Comparison of ENCODE assay signal across 15 cellular contexts in the genomic region with DNA sequence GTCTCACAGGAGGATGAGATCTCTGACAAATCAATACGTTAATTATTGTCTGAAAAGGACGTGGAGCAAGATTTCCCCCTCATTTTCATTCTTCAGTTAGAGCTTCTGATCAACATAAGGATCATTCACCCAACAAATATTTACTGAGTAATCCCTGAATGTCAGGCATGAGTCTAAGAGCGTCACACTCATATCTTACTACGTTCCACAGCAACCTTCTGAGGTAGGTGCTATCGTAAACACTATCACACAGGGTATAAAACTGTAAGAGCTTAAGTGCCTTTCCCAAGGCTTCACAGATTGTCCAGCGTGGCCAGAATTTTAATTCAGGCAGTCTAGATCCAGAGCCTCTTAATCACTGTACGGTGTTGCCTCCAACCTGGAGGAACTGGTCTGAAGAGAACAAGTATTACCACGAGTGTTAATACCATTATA. TPM values are rescaled to one million over a fixed set of nuclear protein-coding genes. Genes with fewer than 3 reads are reported as not detected.
DNase-seq lines count a peak whose midpoint lies in the region; ATAC-seq, FAIRE-seq and TF ChIP-seq lines count a peak whose summit lies in the region.
"Had no signal": no experiment of that assay in that cellular context is flagged by ENCODE, and none has a peak within 500 bp of the region (broad histone marks: within the 10 kb centered on the region; RNA-seq: fewer than 3 reads in every experiment).

No MANE protein-coding gene starts in this region.

- peak overlapping the region; percentile 100 for H3K27ac Mint-ChIP-seq in astrocyte (ENCODE audit: unreplicated experiment)
- H3K27ac Mint-ChIP-seq in natural killer cell treated with Interleukin-12 subunit alpha and Interleukin-12 subunit beta and Interleukin-15 and Interleukin-18, amount 100 ng/mL, for 72 hours = no peak overlapping the region
- H3K27ac Mint-ChIP-seq: activated naive CD4-positive, alpha-beta T cell treated with anti-CD3 and anti-CD28 coated beads, Interleukin-2, amount 50 U/mL, for 24 hours had no signal

- H4K20me1 ChIP-seq in astrocyte (ENCODE audit: insufficient read depth, low read length) = no peaks in the 10 kb centered on the region
- H4K20me1 ChIP-seq in hepatocyte (ENCODE audit: insufficient read depth, poor library complexity, severe bottlenecking) = no peaks in the 10 kb centered on the region

- no peaks in the 10 kb centered on the region for H3K36me3 ChIP-seq in astrocyte (ENCODE audit: insufficient read depth, low read length)
- H3K36me3 ChIP-seq in hepatocyte (replicated peaks; ENCODE audit: insufficient read depth, low read depth) = no peaks in the 10 kb centered on the region

- DNase-seq in GM04504 (ENCODE audit: low read depth) = peak; percentile 72
- peak; percentile 96 for DNase-seq in astrocyte (ENCODE audit: low read depth)
- peak; percentile 54 for DNase-seq in hepatocyte (ENCODE audit: low spot score)
- DNase-seq in natural killer cell treated with Interleukin-12 subunit alpha and Interleukin-12 subunit beta and Interleukin-15 and Interleukin-18, amount 100 ng/mL, for 72 hours (ENCODE audit: low spot score) = no peak
- no peak for DNase-seq in HuH-7.5 (ENCODE audit: low spot score)
- DNase-seq in RPMI8226 = no peak
- DNase-seq in D341Med (ENCODE audit: low spot score) = no peak
- DNase-seq: activated CD4-positive, alpha-beta T cell treated with anti-CD3 and anti-CD28 coated beads, Interleukin-2, amount 50 U/mL, for 4 hours; left ventricle myocardium superior; MM.1S; NCI-H69; stimulated activated CD8-positive, alpha-beta memory T cell treated with anti-CD3 and anti-CD28 coated beads, Interleukin-4, amount 100 ng/mL, for 48 hours had no signal

- no peaks in the 10 kb centered on the region for H3K9me3 Mint-ChIP-seq in astrocyte (ENCODE audit: unreplicated experiment)
- no peaks in the 10 kb centered on the region for H3K9me3 Mint-ChIP-seq in natural killer cell treated with Interleukin-12 subunit alpha and Interleukin-12 subunit beta and Interleukin-15 and Interleukin-18, amount 100 ng/mL, for 72 hours
- H3K9me3 Mint-ChIP-seq: activated naive CD4-positive, alpha-beta T cell treated with anti-CD3 and anti-CD28 coated beads, Interleukin-2, amount 50 U/mL, for 24 hours had no signal

- no peak overlapping the region for H3K4me3 ChIP-seq in astrocyte (ENCODE audit: insufficient read depth, low read depth, low read length)
- H3K4me3 ChIP-seq in hepatocyte = no peak overlapping the region
- H3K4me3 ChIP-seq in skin epidermis = no peak overlapping the region

- no peak for ATAC-seq in natural killer cell treated with Interleukin-12 subunit alpha and Interleukin-12 subunit beta and Interleukin-15 and Interleukin-18, amount 100 ng/mL, for 72 hours
- ATAC-seq: left ventricle myocardium superior, sciatic nerve had no signal

- no peak for TF ChIP-seq CTCF in astrocyte (IDR thresholded peaks at IDR 0.05; ENCODE audit: insufficient read depth, low read depth, low read length)
- TF ChIP-seq CTCF in hepatocyte (IDR thresholded peaks at IDR 0.05; ENCODE audit: poor library complexity) = no peak

- peaks cover 47% of the 10 kb centered on the region for H3K4me1 ChIP-seq in astrocyte (ENCODE audit: insufficient read depth, low read length)
- H3K4me1 ChIP-seq in hepatocyte (ENCODE audit: insufficient read depth) = peaks cover 35% of the 10 kb centered on the region

- H3K27ac ChIP-seq in astrocyte (ENCODE audit: low read depth, low read length) (peak overlapping the region; percentile 99), hepatocyte (peak overlapping the region; percentile 93), skin epidermis (peak overlapping the region in 13 of 21 experiments; percentile 16 to 90 (median 82))

- H3K27me3 ChIP-seq in astrocyte (ENCODE audit: insufficient read depth, low read length) (no peaks in the 10 kb centered on the region), hepatocyte (no peaks in the 10 kb centered on the region)

- WGBS in hepatocyte (ENCODE audit: low lambda C conversion rate, missing lambda C conversion rate) = 40% methylated on average over 8 of the region's 8 CpGs

- H3K9ac ChIP-seq in astrocyte (ENCODE audit: low read length) = peak overlapping the region; percentile 90

- H3K4me2 ChIP-seq in astrocyte (ENCODE audit: low read length) (peak overlapping the region; percentile 81), hepatocyte (no peak overlapping the region)

- peaks cover 42% of the 10 kb centered on the region for H3K4me1 Mint-ChIP-seq in astrocyte (ENCODE audit: low read depth, unreplicated experiment)
- peaks cover 11 to 18% of the 10 kb centered on the region in 2 donors for H3K4me1 Mint-ChIP-seq in natural killer cell treated with Interleukin-12 subunit alpha and Interleukin-12 subunit beta and Interleukin-15 and Interleukin-18, amount 100 ng/mL, for 72 hours (ENCODE audit: low read depth in 2 of 2)
- H3K4me1 Mint-ChIP-seq: activated naive CD4-positive, alpha-beta T cell treated with anti-CD3 and anti-CD28 coated beads, Interleukin-2, amount 50 U/mL, for 24 hours had no signal

- H3K36me3 Mint-ChIP-seq in astrocyte (ENCODE audit: low read depth, unreplicated experiment) = no peaks in the 10 kb centered on the region
- no peaks in the 10 kb centered on the region for H3K36me3 Mint-ChIP-seq in natural killer cell treated with Interleukin-12 subunit alpha and Interleukin-12 subunit beta and Interleukin-15 and Interleukin-18, amount 100 ng/mL, for 72 hours
- H3K36me3 Mint-ChIP-seq: activated naive CD4-positive, alpha-beta T cell treated with anti-CD3 and anti-CD28 coated beads, Interleukin-2, amount 50 U/mL, for 24 hours had no signal

- H3K4me3 Mint-ChIP-seq in astrocyte (ENCODE audit: unreplicated experiment) = no peak overlapping the region
- no peak overlapping the region for H3K4me3 Mint-ChIP-seq in natural killer cell treated with Interleukin-12 subunit alpha and Interleukin-12 subunit beta and Interleukin-15 and Interleukin-18, amount 100 ng/mL, for 72 hours
- H3K4me3 Mint-ChIP-seq: activated naive CD4-positive, alpha-beta T cell treated with anti-CD3 and anti-CD28 coated beads, Interleukin-2, amount 50 U/mL, for 24 hours had no signal

- H3K9me2 ChIP-seq in hepatocyte (replicated peaks; ENCODE audit: insufficient read depth) = no peaks in the 10 kb centered on the region

- H3K27me3 Mint-ChIP-seq in astrocyte (ENCODE audit: low read depth, unreplicated experiment) = no peaks in the 10 kb centered on the region
- no peaks in the 10 kb centered on the region for H3K27me3 Mint-ChIP-seq in natural killer cell treated with Interleukin-12 subunit alpha and Interleukin-12 subunit beta and Interleukin-15 and Interleukin-18, amount 100 ng/mL, for 72 hours

- H2AFZ ChIP-seq in astrocyte (ENCODE audit: low read depth, low read length) (peak overlapping the region; percentile 9), hepatocyte (no peak overlapping the region)

- H3K79me2 ChIP-seq in astrocyte (ENCODE audit: insufficient read depth, low read length) (no peaks in the 10 kb centered on the region), hepatocyte (no peaks in the 10 kb centered on the region)

- H3K9me3 ChIP-seq in astrocyte (ENCODE audit: insufficient read depth, low read depth, low read length) (no peaks in the 10 kb centered on the region), hepatocyte (ENCODE audit: low read depth) (no peaks in the 10 kb centered on the region)

- FAIRE-seq in astrocyte (lab: Jason Lieb, UNC) = peak; percentile 41

RNA-seq across cellular contexts. Expression of a gene that starts 10.6 kb away (rescaled TPM):
- 28.9 and 31.3 TPM in 2 replicates for total RNA-seq in astrocyte
- 164 and 166 TPM in 2 replicates for total RNA-seq in hepatocyte
- polyA plus RNA-seq in hepatocyte = 179 and 194 TPM in 2 replicates
- total RNA-seq in natural killer cell treated with Interleukin-12 subunit alpha and Interleukin-12 subunit beta and Interleukin-15 and Interleukin-18, amount 100 ng/mL, for 72 hours = not detected

RNA-seq across cellular contexts. Expression of a gene that starts 54.6 kb away (rescaled TPM):
- total RNA-seq in astrocyte (4.0 and 5.6 TPM in 2 replicates), hepatocyte (1.7 and 3.7 TPM in 2 replicates)
- 1.5 and 2.1 TPM in 2 replicates for polyA plus RNA-seq in hepatocyte
- total RNA-seq in natural killer cell treated with Interleukin-12 subunit alpha and Interleukin-12 subunit beta and Interleukin-15 and Interleukin-18, amount 100 ng/mL, for 72 hours = not detected

Comparison
In these comparisons a context has a peak if more than half of its experiments do, and no peak if none do; other contexts are left out.
1. DNase-seq: peak in GM04504 (single experiment), astrocyte (single experiment) and hepatocyte (single experiment); none in natural killer cell treated with Interleukin-12 subunit alpha and Interleukin-12 subunit beta and Interleukin-15 and Interleukin-18, amount 100 ng/mL, for 72 hours (single experiment), HuH-7.5 (single experiment), RPMI8226 (single experiment) and D341Med (single experiment).
2. RNA of a gene that starts 10.6 kb away (total RNA-seq): 164 to 166 TPM in hepatocyte and 28.9 to 31.3 TPM in astrocyte; not detected in natural killer cell treated with Interleukin-12 subunit alpha and Interleukin-12 subunit beta and Interleukin-15 and Interleukin-18, amount 100 ng/mL, for 72 hours; every median in the first group is over 10 times any median in the second.
3. Peak in every context shown above with its lines, with median percentiles within 50 percentile points of each other: H3K27ac ChIP-seq.